19 cellular contexts compared by ENCODE assay signal in the genomic region with DNA sequence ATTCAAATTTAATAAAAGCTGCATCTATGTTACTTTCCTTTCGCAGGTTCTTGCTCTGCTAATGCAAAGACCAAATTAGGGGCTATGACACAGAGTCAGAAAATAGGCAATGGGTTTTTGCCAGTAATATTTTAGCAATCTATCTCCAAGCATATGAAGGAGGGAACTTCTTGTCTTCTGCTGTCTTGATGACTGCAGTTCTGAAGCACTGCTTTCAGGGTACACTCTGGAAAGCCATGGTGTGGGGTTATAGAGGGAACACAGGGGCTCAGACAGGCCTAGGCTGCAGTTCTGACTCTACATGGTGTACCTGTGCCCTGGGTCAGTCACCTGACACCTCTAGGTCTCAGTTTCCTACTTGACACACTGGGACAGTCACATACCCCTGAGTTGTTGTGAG.
"Had no signal": no experiment of that assay in that cellular context is flagged by ENCODE, and none has a peak within 500 bp of the region (broad histone marks: within the 10 kb centered on the region; RNA-seq: fewer than 3 reads in every experiment).

No MANE protein-coding gene starts in this region.

- H3K9me3 ChIP-seq: SJCRH30 had no signal

- H3K27me3 ChIP-seq: SJCRH30 had no signal

- H3K27ac ChIP-seq: HL-60, RWPE1 had no signal

- DNase-seq: KBM-7, MV-4-11, NCI-H1048, NCI-H1105, NCI-H1417, NCI-H1436 treated with DMSO at 0.1 percent for 48 hours, NCI-H1694, NCI-H187 treated with DMSO at 0.1 percent for 48 hours, NCI-H2029 treated with DMSO at 0.1 percent for 48 hours, NCI-H2171 treated with DMSO at 0.1 percent for 48 hours, NCI-H345, NCI-H446 treated with DMSO at 0.1 percent for 48 hours, NCI-H510A treated with DMSO at 0.1 percent for 48 hours, NCI-H526, NCI-H82, SHP77 treated with DMSO at 0.1 percent for 48 hours, SJCRH30 had no signal

- H3K36me3 ChIP-seq: SJCRH30 had no signal

- H3K4me3 ChIP-seq: SJCRH30 had no signal
